Comparison of ENCODE assay signal across 10 cellular contexts in genomic region chrX:149453030-149453429, GRCh38. TPM values are rescaled to one million over a fixed set of nuclear protein-coding genes. Genes with fewer than 3 reads are reported as not detected.
DNase-seq lines count a peak whose midpoint lies in the region; ATAC-seq and FAIRE-seq lines count a peak whose summit lies in the region.
"Had no signal": no experiment of that assay in that cellular context is flagged by ENCODE, and none has a peak within 500 bp of the region (broad histone marks: within the 10 kb centered on the region; RNA-seq: fewer than 3 reads in every experiment).

No MANE protein-coding gene starts in this region.

- H3K9me3 ChIP-seq in GM23248 (ENCODE audit: low read depth) = no peaks in the 10 kb centered on the region

- H3K4me2 ChIP-seq in GM23248 (ENCODE audit: unreplicated experiment) = no peak overlapping the region

- no peak overlapping the region for H3K4me3 ChIP-seq in GM23248

- FAIRE-seq in RCC 7860 (lab: Jason Lieb, UNC) = peak; percentile 85
- FAIRE-seq: kidney had no signal

- 4 to 7% methylated on average over 2 of the region's 2 CpGs for WGBS in GM23248 (ENCODE audit: low coverage in 1 of 2, low lambda C conversion rate in 2 of 2, missing lambda C conversion rate in 2 of 2), 2 experiments

- peak; percentile 76 for DNase-seq in GM23248
- peak; percentile 30 for DNase-seq in RCC 7860 (ENCODE audit: low spot score)
- peak; percentile 40 to 51 for DNase-seq in dermis microvascular lymphatic vessel endothelial cell (ENCODE audit: low read depth in 2 of 2)
- peak; percentile 8 for DNase-seq in non-pigmented ciliary epithelial cell (ENCODE audit: low read depth)
- DNase-seq in NK-92 treated with Interleukin-12 subunit alpha and Interleukin-12 subunit beta, amount 100 ng/mL, for 24 hours (lab: John Stamatoyannopoulos, UW) = no peak
- DNase-seq in NCI-H2196 treated with DMSO at 0.1 percent for 48 hours (lab: John Stamatoyannopoulos, UW; ENCODE audit: unreplicated experiment) = no peak
- DNase-seq: amygdala, kidney, NCI-H1694 treated with DMSO at 0.1 percent for 48 hours had no signal

- H3K9ac ChIP-seq in GM23248 = no peak overlapping the region

- H3K9me2 ChIP-seq in GM23248 (ENCODE audit: insufficient read depth) = no peaks in the 10 kb centered on the region

- H4K20me1 ChIP-seq in GM23248 (ENCODE audit: insufficient read depth) = no peaks in the 10 kb centered on the region

- no peak for ATAC-seq in HG02938 (IDR thresholded peaks at IDR 0.05; ENCODE audit: unreplicated experiment)

- in situ Hi-C loops in GM23248 (cut with MboI) = no loop called here

- no peaks in the 10 kb centered on the region for H3F3A ChIP-seq in GM23248 (ENCODE audit: insufficient read depth)

- H3K4me1 ChIP-seq in GM23248 (ENCODE audit: insufficient read depth) = peaks cover 4% of the 10 kb centered on the region; the same call in 1 of the 2 replicates

- H2AFZ ChIP-seq in GM23248 = no peak overlapping the region

- peak overlapping the region; percentile 27; the same call in 1 of the 2 replicates for H3K27ac ChIP-seq in GM23248

- H3K27me3 ChIP-seq in GM23248 (replicated peaks; ENCODE audit: insufficient read depth) = no peaks in the 10 kb centered on the region

- no peaks in the 10 kb centered on the region for H3K79me2 ChIP-seq in GM23248 (ENCODE audit: insufficient read depth)

- no peaks in the 10 kb centered on the region for H3K36me3 ChIP-seq in GM23248 (ENCODE audit: low read depth)

RNA-seq across cellular contexts. Expression of gene IDS, which starts 52.1 kb away (rescaled TPM):
- total RNA-seq in GM23248 (2014; rRNA removed; shearing (Covaris generic)) = 38.2 and 47.7 TPM in 2 replicates
- polyA plus RNA-seq in GM23248 (2016; fragmentation: Nextera tagmentation; extraction: Ambion mirVana) = 78.4 and 79.5 TPM in 2 replicates
- 12.8 and 25.7 TPM in 2 replicates for total RNA-seq in dermis microvascular lymphatic vessel endothelial cell

Comparison
In these comparisons a context has a peak if more than half of its experiments do, and no peak if none do; other contexts are left out.
1. DNase-seq: peak in GM23248 (single experiment), RCC 7860 (single experiment), dermis microvascular lymphatic vessel endothelial cell (2 of 2) and non-pigmented ciliary epithelial cell (single experiment); none in NK-92 treated with Interleukin-12 subunit alpha and Interleukin-12 subunit beta, amount 100 ng/mL, for 24 hours (single experiment) and NCI-H2196 treated with DMSO at 0.1 percent for 48 hours (single experiment).